In the genomic region with DNA sequence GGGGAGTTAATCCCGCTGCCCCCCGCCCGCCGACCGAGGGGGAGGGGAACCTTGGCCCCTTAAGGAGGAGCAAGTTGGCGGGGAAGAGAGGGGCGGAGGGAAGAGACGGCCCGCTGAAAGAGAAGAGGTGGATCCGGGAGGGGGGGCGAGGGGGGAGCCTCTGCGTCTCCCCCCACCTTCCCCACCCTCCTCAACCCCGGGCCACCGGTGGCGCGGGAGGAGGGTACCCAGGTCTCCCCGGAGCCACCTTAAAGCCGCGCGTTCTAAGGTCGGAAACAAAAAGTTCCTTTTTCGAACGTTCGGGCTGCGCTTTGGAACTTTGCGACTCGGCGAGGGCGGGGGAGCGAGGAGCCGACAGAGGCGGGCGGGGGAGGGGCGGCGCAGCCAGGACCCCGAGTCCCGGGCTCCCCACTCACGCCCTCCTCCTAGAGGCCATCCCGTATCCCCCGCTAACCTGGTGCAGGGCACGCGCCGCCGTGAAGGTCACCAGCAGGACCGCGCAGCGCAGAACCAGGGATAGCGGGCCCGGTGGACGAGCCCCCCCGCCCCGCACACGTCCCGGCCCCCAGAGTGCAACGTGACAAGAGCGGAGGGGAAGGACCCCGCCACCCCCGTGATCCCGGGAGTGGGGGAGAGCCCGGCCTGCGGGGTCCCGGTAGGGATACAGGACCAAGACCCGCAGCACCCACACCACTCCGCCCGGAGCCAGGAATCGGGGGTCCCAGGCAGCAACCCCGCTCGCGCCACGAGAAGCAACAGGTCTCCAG, we compare ENCODE assay signal across 1 cellular context.
TF ChIP-seq lines count a peak whose summit lies in the region.

No MANE protein-coding gene starts in this region.

TF ChIP-seq in HepG2, 621 proteins besides CTCF, POLR2A, EP300 and RAD21 (continued from another document and continues in another):
- TF ChIP-seq NCOR1 (IDR thresholded peaks at IDR 0.05; ENCODE audit: borderline replicate concordance, low read length) (peak; percentile 87), TP53 (CRISPR knock-in tag; conservative IDR thresholded peaks at IDR 0.05) (no peak), ATM (IDR thresholded peaks at IDR 0.05; ENCODE audit: borderline replicate concordance) (no peak), CREM (IDR thresholded peaks at IDR 0.05) (peak; percentile 37; the same call in 1 of the 2 replicates), CREM (CRISPR knock-in tag; IDR thresholded peaks at IDR 0.05) (no peak), KDM2A (CRISPR knock-in tag; IDR thresholded peaks at IDR 0.05; ENCODE audit: borderline replicate concordance, low read depth) (peak; percentile 53; the same call in 1 of the 2 replicates), ATF7-NPFF (CRISPR knock-in tag; IDR thresholded peaks at IDR 0.05; ENCODE audit: low read depth) (no peak), ZNF772 (CRISPR knock-in tag; IDR thresholded peaks at IDR 0.05) (no peak), FOXO1 (CRISPR knock-in tag; IDR thresholded peaks at IDR 0.05) (peak; percentile 22), TCF7L2 (IDR thresholded peaks at IDR 0.05; ENCODE audit: low read depth, low read length) (no peak), MEIS1 (CRISPR knock-in tag; IDR thresholded peaks at IDR 0.05; ENCODE audit: borderline replicate concordance) (peak; percentile 69; the same call in 1 of the 2 replicates), ZNF326 (CRISPR knock-in tag; IDR thresholded peaks at IDR 0.05; ENCODE audit: borderline replicate concordance) (no peak), SP140L (CRISPR knock-in tag; IDR thresholded peaks at IDR 0.05; ENCODE audit: borderline replicate concordance) (no peak), ZNF644 (CRISPR knock-in tag; IDR thresholded peaks at IDR 0.05; ENCODE audit: low read depth) (no peak), ZNF558 (CRISPR knock-in tag; IDR thresholded peaks at IDR 0.05; ENCODE audit: borderline replicate concordance) (0 out of 2 replicates have a peak, but pooled peaks have one; percentile 29), ZNF841 (CRISPR knock-in tag; IDR thresholded peaks at IDR 0.05; ENCODE audit: borderline replicate concordance) (no peak), MAFF (IDR thresholded peaks at IDR 0.05; ENCODE audit: low read depth, low read length) (no peak), MEF2D (CRISPR knock-in tag; IDR thresholded peaks at IDR 0.05) (no peak), ZFP37 (CRISPR knock-in tag; IDR thresholded peaks at IDR 0.05; ENCODE audit: borderline replicate concordance) (no peak), ZNF563 (CRISPR knock-in tag; IDR thresholded peaks at IDR 0.05) (no peak), NFATC3 (CRISPR knock-in tag; IDR thresholded peaks at IDR 0.05) (no peak), ZNF3 (CRISPR knock-in tag; IDR thresholded peaks at IDR 0.05) (no peak)
- TF ChIP-seq, protein P1, sequence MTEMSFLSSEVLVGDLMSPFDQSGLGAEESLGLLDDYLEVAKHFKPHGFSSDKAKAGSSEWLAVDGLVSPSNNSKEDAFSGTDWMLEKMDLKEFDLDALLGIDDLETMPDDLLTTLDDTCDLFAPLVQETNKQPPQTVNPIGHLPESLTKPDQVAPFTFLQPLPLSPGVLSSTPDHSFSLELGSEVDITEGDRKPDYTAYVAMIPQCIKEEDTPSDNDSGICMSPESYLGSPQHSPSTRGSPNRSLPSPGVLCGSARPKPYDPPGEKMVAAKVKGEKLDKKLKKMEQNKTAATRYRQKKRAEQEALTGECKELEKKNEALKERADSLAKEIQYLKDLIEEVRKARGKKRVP (CRISPR knock-in tag; IDR thresholded peaks at IDR 0.05) = peak in 1 of 2 experiments; percentile 23; a peak in 1 of 4 replicates
- TF ChIP-seq, protein P2, sequence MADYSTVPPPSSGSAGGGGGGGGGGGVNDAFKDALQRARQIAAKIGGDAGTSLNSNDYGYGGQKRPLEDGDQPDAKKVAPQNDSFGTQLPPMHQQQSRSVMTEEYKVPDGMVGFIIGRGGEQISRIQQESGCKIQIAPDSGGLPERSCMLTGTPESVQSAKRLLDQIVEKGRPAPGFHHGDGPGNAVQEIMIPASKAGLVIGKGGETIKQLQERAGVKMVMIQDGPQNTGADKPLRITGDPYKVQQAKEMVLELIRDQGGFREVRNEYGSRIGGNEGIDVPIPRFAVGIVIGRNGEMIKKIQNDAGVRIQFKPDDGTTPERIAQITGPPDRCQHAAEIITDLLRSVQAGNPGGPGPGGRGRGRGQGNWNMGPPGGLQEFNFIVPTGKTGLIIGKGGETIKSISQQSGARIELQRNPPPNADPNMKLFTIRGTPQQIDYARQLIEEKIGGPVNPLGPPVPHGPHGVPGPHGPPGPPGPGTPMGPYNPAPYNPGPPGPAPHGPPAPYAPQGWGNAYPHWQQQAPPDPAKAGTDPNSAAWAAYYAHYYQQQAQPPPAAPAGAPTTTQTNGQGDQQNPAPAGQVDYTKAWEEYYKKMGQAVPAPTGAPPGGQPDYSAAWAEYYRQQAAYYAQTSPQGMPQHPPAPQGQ (CRISPR knock-in tag; IDR thresholded peaks at IDR 0.05; ENCODE audit: borderline replicate concordance) = no peak
- TF ChIP-seq, protein P3, sequence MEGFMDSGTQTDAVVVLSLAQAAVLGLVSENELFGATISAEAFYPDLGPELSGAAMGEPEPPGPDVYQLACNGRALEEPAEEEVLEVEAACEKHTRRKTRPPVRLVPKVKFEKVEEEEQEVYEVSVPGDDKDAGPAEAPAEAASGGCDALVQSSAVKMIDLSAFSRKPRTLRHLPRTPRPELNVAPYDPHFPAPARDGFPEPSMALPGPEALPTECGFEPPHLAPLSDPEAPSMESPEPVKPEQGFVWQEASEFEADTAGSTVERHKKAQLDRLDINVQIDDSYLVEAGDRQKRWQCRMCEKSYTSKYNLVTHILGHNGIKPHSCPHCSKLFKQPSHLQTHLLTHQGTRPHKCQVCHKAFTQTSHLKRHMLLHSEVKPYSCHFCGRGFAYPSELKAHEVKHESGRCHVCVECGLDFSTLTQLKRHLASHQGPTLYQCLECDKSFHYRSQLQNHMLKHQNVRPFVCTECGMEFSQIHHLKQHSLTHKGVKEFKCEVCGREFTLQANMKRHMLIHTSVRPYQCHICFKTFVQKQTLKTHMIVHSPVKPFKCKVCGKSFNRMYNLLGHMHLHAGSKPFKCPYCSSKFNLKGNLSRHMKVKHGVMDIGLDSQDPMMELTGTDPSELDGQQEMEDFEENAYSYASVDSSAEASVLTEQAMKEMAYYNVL (CRISPR knock-in tag; IDR thresholded peaks at IDR 0.05; ENCODE audit: borderline replicate concordance) = no peak
- TF ChIP-seq, protein P4, sequence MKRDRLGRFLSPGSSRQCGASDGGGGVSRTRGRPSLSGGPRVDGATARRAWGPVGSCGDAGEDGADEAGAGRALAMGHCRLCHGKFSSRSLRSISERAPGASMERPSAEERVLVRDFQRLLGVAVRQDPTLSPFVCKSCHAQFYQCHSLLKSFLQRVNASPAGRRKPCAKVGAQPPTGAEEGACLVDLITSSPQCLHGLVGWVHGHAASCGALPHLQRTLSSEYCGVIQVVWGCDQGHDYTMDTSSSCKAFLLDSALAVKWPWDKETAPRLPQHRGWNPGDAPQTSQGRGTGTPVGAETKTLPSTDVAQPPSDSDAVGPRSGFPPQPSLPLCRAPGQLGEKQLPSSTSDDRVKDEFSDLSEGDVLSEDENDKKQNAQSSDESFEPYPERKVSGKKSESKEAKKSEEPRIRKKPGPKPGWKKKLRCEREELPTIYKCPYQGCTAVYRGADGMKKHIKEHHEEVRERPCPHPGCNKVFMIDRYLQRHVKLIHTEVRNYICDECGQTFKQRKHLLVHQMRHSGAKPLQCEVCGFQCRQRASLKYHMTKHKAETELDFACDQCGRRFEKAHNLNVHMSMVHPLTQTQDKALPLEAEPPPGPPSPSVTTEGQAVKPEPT (CRISPR knock-in tag; IDR thresholded peaks at IDR 0.05; ENCODE audit: low read depth) = peak; percentile 100
- TF ChIP-seq, protein P5, sequence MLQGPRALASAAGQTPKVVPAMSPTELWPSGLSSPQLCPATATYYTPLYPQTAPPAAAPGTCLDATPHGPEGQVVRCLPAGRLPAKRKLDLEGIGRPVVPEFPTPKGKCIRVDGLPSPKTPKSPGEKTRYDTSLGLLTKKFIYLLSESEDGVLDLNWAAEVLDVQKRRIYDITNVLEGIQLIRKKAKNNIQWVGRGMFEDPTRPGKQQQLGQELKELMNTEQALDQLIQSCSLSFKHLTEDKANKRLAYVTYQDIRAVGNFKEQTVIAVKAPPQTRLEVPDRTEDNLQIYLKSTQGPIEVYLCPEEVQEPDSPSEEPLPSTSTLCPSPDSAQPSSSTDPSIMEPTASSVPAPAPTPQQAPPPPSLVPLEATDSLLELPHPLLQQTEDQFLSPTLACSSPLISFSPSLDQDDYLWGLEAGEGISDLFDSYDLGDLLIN (CRISPR knock-in tag; IDR thresholded peaks at IDR 0.05; ENCODE audit: borderline replicate concordance) = no peak
- TF ChIP-seq, protein P6, sequence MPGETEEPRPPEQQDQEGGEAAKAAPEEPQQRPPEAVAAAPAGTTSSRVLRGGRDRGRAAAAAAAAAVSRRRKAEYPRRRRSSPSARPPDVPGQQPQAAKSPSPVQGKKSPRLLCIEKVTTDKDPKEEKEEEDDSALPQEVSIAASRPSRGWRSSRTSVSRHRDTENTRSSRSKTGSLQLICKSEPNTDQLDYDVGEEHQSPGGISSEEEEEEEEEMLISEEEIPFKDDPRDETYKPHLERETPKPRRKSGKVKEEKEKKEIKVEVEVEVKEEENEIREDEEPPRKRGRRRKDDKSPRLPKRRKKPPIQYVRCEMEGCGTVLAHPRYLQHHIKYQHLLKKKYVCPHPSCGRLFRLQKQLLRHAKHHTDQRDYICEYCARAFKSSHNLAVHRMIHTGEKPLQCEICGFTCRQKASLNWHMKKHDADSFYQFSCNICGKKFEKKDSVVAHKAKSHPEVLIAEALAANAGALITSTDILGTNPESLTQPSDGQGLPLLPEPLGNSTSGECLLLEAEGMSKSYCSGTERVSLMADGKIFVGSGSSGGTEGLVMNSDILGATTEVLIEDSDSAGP (CRISPR knock-in tag; IDR thresholded peaks at IDR 0.05; ENCODE audit: borderline replicate concordance) = peak; percentile 54
- TF ChIP-seq, protein P7, sequence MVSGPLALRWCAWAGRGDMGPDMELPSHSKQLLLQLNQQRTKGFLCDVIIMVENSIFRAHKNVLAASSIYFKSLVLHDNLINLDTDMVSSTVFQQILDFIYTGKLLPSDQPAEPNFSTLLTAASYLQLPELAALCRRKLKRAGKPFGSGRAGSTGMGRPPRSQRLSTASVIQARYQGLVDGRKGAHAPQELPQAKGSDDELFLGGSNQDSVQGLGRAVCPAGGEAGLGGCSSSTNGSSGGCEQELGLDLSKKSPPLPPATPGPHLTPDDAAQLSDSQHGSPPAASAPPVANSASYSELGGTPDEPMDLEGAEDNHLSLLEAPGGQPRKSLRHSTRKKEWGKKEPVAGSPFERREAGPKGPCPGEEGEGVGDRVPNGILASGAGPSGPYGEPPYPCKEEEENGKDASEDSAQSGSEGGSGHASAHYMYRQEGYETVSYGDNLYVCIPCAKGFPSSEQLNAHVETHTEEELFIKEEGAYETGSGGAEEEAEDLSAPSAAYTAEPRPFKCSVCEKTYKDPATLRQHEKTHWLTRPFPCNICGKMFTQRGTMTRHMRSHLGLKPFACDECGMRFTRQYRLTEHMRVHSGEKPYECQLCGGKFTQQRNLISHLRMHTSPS (CRISPR knock-in tag; IDR thresholded peaks at IDR 0.05; ENCODE audit: low read depth) = no peak
- TF ChIP-seq, protein P8, sequence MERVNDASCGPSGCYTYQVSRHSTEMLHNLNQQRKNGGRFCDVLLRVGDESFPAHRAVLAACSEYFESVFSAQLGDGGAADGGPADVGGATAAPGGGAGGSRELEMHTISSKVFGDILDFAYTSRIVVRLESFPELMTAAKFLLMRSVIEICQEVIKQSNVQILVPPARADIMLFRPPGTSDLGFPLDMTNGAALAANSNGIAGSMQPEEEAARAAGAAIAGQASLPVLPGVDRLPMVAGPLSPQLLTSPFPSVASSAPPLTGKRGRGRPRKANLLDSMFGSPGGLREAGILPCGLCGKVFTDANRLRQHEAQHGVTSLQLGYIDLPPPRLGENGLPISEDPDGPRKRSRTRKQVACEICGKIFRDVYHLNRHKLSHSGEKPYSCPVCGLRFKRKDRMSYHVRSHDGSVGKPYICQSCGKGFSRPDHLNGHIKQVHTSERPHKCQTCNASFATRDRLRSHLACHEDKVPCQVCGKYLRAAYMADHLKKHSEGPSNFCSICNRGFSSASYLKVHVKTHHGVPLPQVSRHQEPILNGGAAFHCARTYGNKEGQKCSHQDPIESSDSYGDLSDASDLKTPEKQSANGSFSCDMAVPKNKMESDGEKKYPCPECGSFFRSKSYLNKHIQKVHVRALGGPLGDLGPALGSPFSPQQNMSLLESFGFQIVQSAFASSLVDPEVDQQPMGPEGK (CRISPR knock-in tag; IDR thresholded peaks at IDR 0.05) = peak; percentile 98
- TF ChIP-seq, protein P9, sequence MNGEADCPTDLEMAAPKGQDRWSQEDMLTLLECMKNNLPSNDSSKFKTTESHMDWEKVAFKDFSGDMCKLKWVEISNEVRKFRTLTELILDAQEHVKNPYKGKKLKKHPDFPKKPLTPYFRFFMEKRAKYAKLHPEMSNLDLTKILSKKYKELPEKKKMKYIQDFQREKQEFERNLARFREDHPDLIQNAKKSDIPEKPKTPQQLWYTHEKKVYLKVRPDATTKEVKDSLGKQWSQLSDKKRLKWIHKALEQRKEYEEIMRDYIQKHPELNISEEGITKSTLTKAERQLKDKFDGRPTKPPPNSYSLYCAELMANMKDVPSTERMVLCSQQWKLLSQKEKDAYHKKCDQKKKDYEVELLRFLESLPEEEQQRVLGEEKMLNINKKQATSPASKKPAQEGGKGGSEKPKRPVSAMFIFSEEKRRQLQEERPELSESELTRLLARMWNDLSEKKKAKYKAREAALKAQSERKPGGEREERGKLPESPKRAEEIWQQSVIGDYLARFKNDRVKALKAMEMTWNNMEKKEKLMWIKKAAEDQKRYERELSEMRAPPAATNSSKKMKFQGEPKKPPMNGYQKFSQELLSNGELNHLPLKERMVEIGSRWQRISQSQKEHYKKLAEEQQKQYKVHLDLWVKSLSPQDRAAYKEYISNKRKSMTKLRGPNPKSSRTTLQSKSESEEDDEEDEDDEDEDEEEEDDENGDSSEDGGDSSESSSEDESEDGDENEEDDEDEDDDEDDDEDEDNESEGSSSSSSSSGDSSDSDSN (CRISPR knock-in tag; IDR thresholded peaks at IDR 0.05) = peak; percentile 47; the same call in 1 of the 2 replicates
- TF ChIP-seq, protein P10, sequence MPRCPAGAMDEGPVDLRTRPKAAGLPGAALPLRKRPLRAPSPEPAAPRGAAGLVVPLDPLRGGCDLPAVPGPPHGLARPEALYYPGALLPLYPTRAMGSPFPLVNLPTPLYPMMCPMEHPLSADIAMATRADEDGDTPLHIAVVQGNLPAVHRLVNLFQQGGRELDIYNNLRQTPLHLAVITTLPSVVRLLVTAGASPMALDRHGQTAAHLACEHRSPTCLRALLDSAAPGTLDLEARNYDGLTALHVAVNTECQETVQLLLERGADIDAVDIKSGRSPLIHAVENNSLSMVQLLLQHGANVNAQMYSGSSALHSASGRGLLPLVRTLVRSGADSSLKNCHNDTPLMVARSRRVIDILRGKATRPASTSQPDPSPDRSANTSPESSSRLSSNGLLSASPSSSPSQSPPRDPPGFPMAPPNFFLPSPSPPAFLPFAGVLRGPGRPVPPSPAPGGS (CRISPR knock-in tag; IDR thresholded peaks at IDR 0.05) = peak; percentile 43; the same call in 1 of the 2 replicates
